13 cellular contexts compared by ENCODE assay signal in the genomic region with DNA sequence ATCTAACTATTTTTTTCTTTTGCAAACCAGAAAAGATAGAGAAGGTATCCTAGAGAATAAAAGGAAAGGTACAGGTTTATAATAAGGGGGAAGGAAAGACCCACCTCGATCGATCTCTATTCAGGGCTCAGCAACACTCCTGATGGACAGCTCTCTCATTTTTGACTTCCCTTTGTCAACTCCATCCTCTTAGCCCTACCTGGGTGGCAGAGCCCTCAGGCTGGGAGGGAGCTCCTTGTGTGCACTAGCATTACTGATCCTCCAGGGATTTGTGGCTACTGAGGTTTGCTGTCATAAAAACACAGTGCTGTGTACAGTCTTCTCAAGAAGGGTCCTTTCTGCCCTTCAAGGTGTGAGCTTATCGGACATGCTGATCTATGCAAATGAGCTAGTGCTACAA.
"Had no signal": no experiment of that assay in that cellular context is flagged by ENCODE, and none has a peak within 500 bp of the region (broad histone marks: within the 10 kb centered on the region; RNA-seq: fewer than 3 reads in every experiment).

No MANE protein-coding gene starts in this region.

- H3K27ac ChIP-seq: ascending aorta, colonic mucosa, psoas muscle, skin epidermis, tibial artery, WERI-Rb-1 had no signal

- H3K36me3 ChIP-seq: ascending aorta, colonic mucosa, tibial artery, WERI-Rb-1 had no signal

- H3K4me1 ChIP-seq: ascending aorta, colonic mucosa, psoas muscle had no signal

- ATAC-seq: mucosa of descending colon; naive thymus-derived CD4-positive, alpha-beta T cell; psoas muscle; right cardiac atrium; stimulated activated naive CD8-positive, alpha-beta T cell treated with anti-CD3 and anti-CD28 coated beads, Interleukin-15, Interleukin-2, amounts not matched to agents 100 U/mL and 50 U/mL, for 24 hours had no signal

- H3K27me3 ChIP-seq: ascending aorta, colonic mucosa, tibial artery had no signal

- DNase-seq: activated CD4-positive, alpha-beta T cell treated with anti-CD3 and anti-CD28 coated beads, Interleukin-2, amount 50 U/mL, for 4 hours; activated gamma-delta T cell; colonic mucosa; mucosa of descending colon; naive thymus-derived CD4-positive, alpha-beta T cell; psoas muscle; right cardiac atrium; stimulated activated naive CD8-positive, alpha-beta T cell treated with anti-CD3 and anti-CD28 coated beads, Interleukin-15, Interleukin-2, amounts not matched to agents 100 U/mL and 50 U/mL, for 24 hours; substantia nigra; tibial artery; WERI-Rb-1 had no signal

- H3K4me3 ChIP-seq: ascending aorta, colonic mucosa, mucosa of descending colon, psoas muscle, skin epidermis, tibial artery had no signal

- H3K9me3 ChIP-seq: ascending aorta, colonic mucosa, mucosa of descending colon, psoas muscle, tibial artery had no signal
